8 cellular contexts compared by ENCODE assay signal in genomic region chr2:41414486-41415230, GRCh38.
A peak's percentile ranks its signal among the peaks of the same experiment; 100 is the strongest.
DNase-seq lines count a peak whose midpoint lies in the region; ATAC-seq, FAIRE-seq and TF ChIP-seq lines count a peak whose summit lies in the region.

No MANE protein-coding gene starts in this region.

- peak; percentile 78 for FAIRE-seq in urothelium cell line (lab: Jason Lieb, UNC)

- intact Hi-C loops in heart right ventricle (cut with DNase I), result loop anchor here in 8 of 10 donors (2.0 to 10.0 kb wide), 4 partner anchors 283 to 370 kb away; no protein-coding TSS in a partner anchor

- peak; percentile 35 to 69 (median 60) for TF ChIP-seq CTCF in heart right ventricle (IDR thresholded peaks at IDR 0.05)

- DNase-seq in GDM1 (lab: John Stamatoyannopoulos, UW) (peak; percentile 24), KBM-7 (peak; percentile 68), SK-N-DZ (ENCODE audit: low spot score) (peak; percentile 31), heart right ventricle (no peak), urothelium cell line (ENCODE audit: low spot score) (peak; percentile 55), T-helper 17 cell (no peak), T1000 (lab: John Stamatoyannopoulos, UW) (no peak)

- no peak overlapping the region for H3K4me3 ChIP-seq in heart right ventricle

- no peak overlapping the region for H3K27ac Mint-ChIP-seq in T-helper 17 cell

- H3K4me3 Mint-ChIP-seq in T-helper 17 cell, result no peak overlapping the region

- no peaks in the 10 kb centered on the region for H3K36me3 ChIP-seq in heart right ventricle

- H3K36me3 Mint-ChIP-seq in T-helper 17 cell (ENCODE audit: low read depth), result no peaks in the 10 kb centered on the region

- WGBS in heart right ventricle, 2 donors, result 64 to 70% methylated on average over 5 of the region's 5 CpGs

- H3K27me3 Mint-ChIP-seq in T-helper 17 cell, result no peaks in the 10 kb centered on the region

- peaks cover 0 to 9% (median 0%) of the 10 kb centered on the region in 9 donors for H3K4me1 ChIP-seq in heart right ventricle

- H3K9me3 ChIP-seq in heart right ventricle, result peaks cover 0 to 9% (median 0%) of the 10 kb centered on the region in 11 donors
- H3K9me3 ChIP-seq in T-helper 17 cell (ENCODE audit: control insufficient read depth, low read length, poor library complexity, severe bottlenecking), result no peaks in the 10 kb centered on the region

- no peaks in the 10 kb centered on the region for H3K4me1 Mint-ChIP-seq in T-helper 17 cell

- no peaks in the 10 kb centered on the region for H3K27me3 ChIP-seq in heart right ventricle

- ATAC-seq in GM21423 (IDR thresholded peaks at IDR 0.05; ENCODE audit: unreplicated experiment) (peak; percentile 58), heart right ventricle (peak in 5 of 8 donors; percentile 31 to 63 (median 42)), T-helper 17 cell (no peak)

- H3K27ac ChIP-seq in heart right ventricle, result peak overlapping the region in 1 of 10 donors; percentile 7

- in situ Hi-C loops in KBM-7 (cut with MboI; ENCODE audit: low pct_unique_long_range_greater_than_20kb, low sequenced_read_pairs), result no loop called here

Comparison
In these comparisons a context has a peak if more than half of its experiments do, and no peak if none do; other contexts are left out.
1. DNase-seq: peak in GDM1 (single experiment), KBM-7 (single experiment), SK-N-DZ (single experiment) and urothelium cell line (single experiment); none in heart right ventricle (0 of 2), T-helper 17 cell (0 of 3) and T1000 (single experiment).